Comparison of ENCODE assay signal across 12 cellular contexts in the genomic region with DNA sequence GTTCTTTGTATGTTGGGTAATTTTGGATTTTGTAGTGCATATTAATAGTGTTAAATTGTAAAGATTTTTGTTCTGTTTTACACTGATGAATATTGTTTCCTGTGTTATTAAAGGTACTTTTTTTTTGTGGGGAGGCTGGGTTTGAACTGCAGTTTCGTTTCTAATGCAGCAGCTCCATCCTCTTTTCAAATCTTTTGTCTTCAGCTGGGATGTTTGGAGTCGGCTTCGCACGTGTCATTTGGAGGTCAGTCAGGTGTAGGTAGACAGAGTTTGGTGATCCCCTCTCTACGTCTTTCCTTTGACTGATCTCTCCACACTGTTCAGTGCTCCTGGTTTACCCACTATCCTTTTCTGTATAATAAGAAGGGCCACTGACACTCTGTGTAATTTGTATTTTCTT. TPM values are rescaled to one million over a fixed set of nuclear protein-coding genes. Genes with fewer than 3 reads are reported as not detected.
DNase-seq lines count a peak whose midpoint lies in the region; ATAC-seq and TF ChIP-seq lines count a peak whose summit lies in the region.
"Had no signal": no experiment of that assay in that cellular context is flagged by ENCODE, and none has a peak within 500 bp of the region (broad histone marks: within the 10 kb centered on the region; RNA-seq: fewer than 3 reads in every experiment).

No MANE protein-coding gene starts in this region.

- WGBS in heart left ventricle, 4 donors: 70 to 87% (median 83%) methylated on average over 5 of the region's 5 CpGs

- peak overlapping the region; percentile 18 for H3K4me3 ChIP-seq in naive thymus-derived CD4-positive, alpha-beta T cell (ENCODE audit: low read length)
- no peak overlapping the region for H3K4me3 ChIP-seq in heart left ventricle
- H3K4me3 ChIP-seq in dorsolateral prefrontal cortex: no peak overlapping the region
- H3K4me3 ChIP-seq: ascending aorta had no signal

- H3K36me3 ChIP-seq in naive thymus-derived CD4-positive, alpha-beta T cell (ENCODE audit: control insufficient read depth in 2 of 3, insufficient read depth in 3 of 3, low read length in 3 of 3): no peaks in the 10 kb centered on the region
- H3K36me3 ChIP-seq in heart left ventricle: no peaks in the 10 kb centered on the region
- H3K36me3 ChIP-seq: ascending aorta had no signal

- no peak for DNase-seq in naive thymus-derived CD4-positive, alpha-beta T cell
- DNase-seq in activated T-helper 1 cell treated with anti-CD3 and anti-CD28 coated beads, Interleukin-12 subunit alpha, Interleukin-12 subunit beta, Interleukin-2, Interleukin-4 antibody, amounts not matched to agents 30 ng/mL and 10 ng/mL and 1 ng/mL, durations not matched to agents 14 hours and 24 hours and 36 hours (ENCODE audit: low spot score): no peak
- DNase-seq in heart left ventricle (no peak), dorsolateral prefrontal cortex (no peak)
- DNase-seq: NCI-H1930, occipital lobe, OCI-M1, T-helper 9 cell had no signal

- no peaks in the 10 kb centered on the region for H3K27me3 ChIP-seq in naive thymus-derived CD4-positive, alpha-beta T cell (ENCODE audit: control insufficient read depth in 2 of 2, insufficient read depth in 2 of 2, low read length in 2 of 2)
- H3K27me3 ChIP-seq in heart left ventricle: no peaks in the 10 kb centered on the region
- no peaks in the 10 kb centered on the region for H3K27me3 ChIP-seq in dorsolateral prefrontal cortex
- H3K27me3 ChIP-seq: ascending aorta had no signal

- no peak overlapping the region for H3K4me3 Mint-ChIP-seq in naive thymus-derived CD4-positive, alpha-beta T cell
- no peak overlapping the region for H3K4me3 Mint-ChIP-seq in activated T-helper 1 cell treated with anti-CD3 and anti-CD28 coated beads, Interleukin-12 subunit alpha, Interleukin-12 subunit beta, Interleukin-2, Interleukin-4 antibody, amounts not matched to agents 30 ng/mL and 10 ng/mL and 1 ng/mL, durations not matched to agents 14 hours and 24 hours and 36 hours

- peak overlapping the region in 3 of 9 donors; percentile 40 to 84 (median 65) for H3K27ac Mint-ChIP-seq in naive thymus-derived CD4-positive, alpha-beta T cell
- no peak overlapping the region for H3K27ac Mint-ChIP-seq in activated T-helper 1 cell treated with anti-CD3 and anti-CD28 coated beads, Interleukin-12 subunit alpha, Interleukin-12 subunit beta, Interleukin-2, Interleukin-4 antibody, amounts not matched to agents 30 ng/mL and 10 ng/mL and 1 ng/mL, durations not matched to agents 14 hours and 24 hours and 36 hours

- CTCF ChIA-PET in naive thymus-derived CD4-positive, alpha-beta T cell (lab: Charles Lee): no interaction called here

- no peak for TF ChIP-seq CTCF in heart left ventricle (IDR thresholded peaks at IDR 0.05)
- no peak for TF ChIP-seq CTCF in dorsolateral prefrontal cortex (IDR thresholded peaks at IDR 0.05 in 54 of 56, conservative IDR thresholded peaks at IDR 0.05 in 2 of 56; ENCODE audit: low read depth in 1 of 56, partially characterized antibody in 56 of 56)

- no peak for TF ChIP-seq POLR2A in heart left ventricle (IDR thresholded peaks at IDR 0.05)

- no peaks in the 10 kb centered on the region for H3K9me3 ChIP-seq in naive thymus-derived CD4-positive, alpha-beta T cell (ENCODE audit: control insufficient read depth in 2 of 3, low read length in 3 of 3)
- peaks cover 0 to 4% (median 0%) of the 10 kb centered on the region in 12 donors for H3K9me3 ChIP-seq in heart left ventricle
- H3K9me3 ChIP-seq: ascending aorta had no signal

- no peaks in the 10 kb centered on the region for H3K27me3 Mint-ChIP-seq in naive thymus-derived CD4-positive, alpha-beta T cell
- H3K27me3 Mint-ChIP-seq in activated T-helper 1 cell treated with anti-CD3 and anti-CD28 coated beads, Interleukin-12 subunit alpha, Interleukin-12 subunit beta, Interleukin-2, Interleukin-4 antibody, amounts not matched to agents 30 ng/mL and 10 ng/mL and 1 ng/mL, durations not matched to agents 14 hours and 24 hours and 36 hours (ENCODE audit: insufficient read depth): no peaks in the 10 kb centered on the region

- H3K36me3 Mint-ChIP-seq in naive thymus-derived CD4-positive, alpha-beta T cell: peaks cover 0 to 9% (median 0%) of the 10 kb centered on the region in 5 donors
- no peaks in the 10 kb centered on the region for H3K36me3 Mint-ChIP-seq in activated T-helper 1 cell treated with anti-CD3 and anti-CD28 coated beads, Interleukin-12 subunit alpha, Interleukin-12 subunit beta, Interleukin-2, Interleukin-4 antibody, amounts not matched to agents 30 ng/mL and 10 ng/mL and 1 ng/mL, durations not matched to agents 14 hours and 24 hours and 36 hours (ENCODE audit: low read depth)

- no peak overlapping the region for H3K27ac ChIP-seq in naive thymus-derived CD4-positive, alpha-beta T cell (ENCODE audit: low read depth, low read length)
- no peak overlapping the region for H3K27ac ChIP-seq in heart left ventricle
- no peak overlapping the region for H3K27ac ChIP-seq in dorsolateral prefrontal cortex
- H3K27ac ChIP-seq: ascending aorta had no signal

- intact Hi-C loops in naive thymus-derived CD4-positive, alpha-beta T cell (cut with micrococcal nuclease): no loop called here
- intact Hi-C loops in activated T-helper 1 cell treated with anti-CD3 and anti-CD28 coated beads, Interleukin-12 subunit alpha, Interleukin-12 subunit beta, Interleukin-2, Interleukin-4 antibody, amounts not matched to agents 30 ng/mL and 10 ng/mL and 1 ng/mL, durations not matched to agents 14 hours and 24 hours and 36 hours (cut with micrococcal nuclease): no loop called here
- intact Hi-C loops in heart left ventricle (cut with DNase I) (loop anchor here in 2 of 10 donors (10.0 kb wide), 2 partner anchors 92 to 262 kb away; a partner anchor contains a TSS), dorsolateral prefrontal cortex (cut with DNase I) (no loop called here)

- H3K4me1 ChIP-seq in naive thymus-derived CD4-positive, alpha-beta T cell (ENCODE audit: control insufficient read depth in 2 of 2, insufficient read depth in 2 of 2, low read length in 2 of 2): peaks cover 0 to 16% of the 10 kb centered on the region in 2 donors
- H3K4me1 ChIP-seq in heart left ventricle: peaks cover 0 to 6% (median 0%) of the 10 kb centered on the region in 12 donors

- ATAC-seq in GM18867 (IDR thresholded peaks at IDR 0.05; ENCODE audit: unreplicated experiment): peak; percentile 53
- ATAC-seq in GM21381 (IDR thresholded peaks at IDR 0.05; ENCODE audit: unreplicated experiment): peak; percentile 57
- ATAC-seq in HG03135 (IDR thresholded peaks at IDR 0.05; ENCODE audit: unreplicated experiment): peak; percentile 47
- ATAC-seq in naive thymus-derived CD4-positive, alpha-beta T cell: no peak
- no peak for ATAC-seq in heart left ventricle

- peaks cover 8 to 43% (median 19%) of the 10 kb centered on the region in 7 donors for H3K4me1 Mint-ChIP-seq in naive thymus-derived CD4-positive, alpha-beta T cell
- peaks cover 11% of the 10 kb centered on the region for H3K4me1 Mint-ChIP-seq in activated T-helper 1 cell treated with anti-CD3 and anti-CD28 coated beads, Interleukin-12 subunit alpha, Interleukin-12 subunit beta, Interleukin-2, Interleukin-4 antibody, amounts not matched to agents 30 ng/mL and 10 ng/mL and 1 ng/mL, durations not matched to agents 14 hours and 24 hours and 36 hours (ENCODE audit: low read depth)

- POLR2A ChIA-PET in naive thymus-derived CD4-positive, alpha-beta T cell (lab: Charles Lee): interaction anchor here (2.3 kb wide), 1 partner anchor 30 kb away, joined by 10 read pairs; a partner anchor contains a TSS

- H3K9me3 Mint-ChIP-seq in naive thymus-derived CD4-positive, alpha-beta T cell: peaks cover 0 to 2% (median 0%) of the 10 kb centered on the region in 11 donors
- no peaks in the 10 kb centered on the region for H3K9me3 Mint-ChIP-seq in activated T-helper 1 cell treated with anti-CD3 and anti-CD28 coated beads, Interleukin-12 subunit alpha, Interleukin-12 subunit beta, Interleukin-2, Interleukin-4 antibody, amounts not matched to agents 30 ng/mL and 10 ng/mL and 1 ng/mL, durations not matched to agents 14 hours and 24 hours and 36 hours

RNA-seq across cellular contexts. Expression of a gene that starts 30.3 kb away (rescaled TPM):
- total RNA-seq in naive thymus-derived CD4-positive, alpha-beta T cell: 10 to 100 TPM; 24.7 to 33.6 (median 27.2) TPM
- 1 to 10 TPM; 8.3 to 8.7 TPM for polyA plus RNA-seq in naive thymus-derived CD4-positive, alpha-beta T cell
- total RNA-seq in activated T-helper 1 cell treated with anti-CD3 and anti-CD28 coated beads, Interleukin-12 subunit alpha, Interleukin-12 subunit beta, Interleukin-2, Interleukin-4 antibody, amounts not matched to agents 30 ng/mL and 10 ng/mL and 1 ng/mL, durations not matched to agents 14 hours and 24 hours and 36 hours: 19.6 and 20.7 TPM in 2 replicates
- total RNA-seq in heart left ventricle (10 to 100 TPM; 17.1 to 56.4 (median 42.1) TPM), dorsolateral prefrontal cortex (10 to 100 TPM; 26.7 to 60.8 (median 44.2) TPM)
- 10 to 100 TPM; 13.3 to 16.5 TPM for polyA plus RNA-seq in heart left ventricle

Comparison
In these comparisons a context has a peak if more than half of its experiments do, and no peak if none do; other contexts are left out.
1. ATAC-seq: peak in GM18867 (single experiment), GM21381 (single experiment) and HG03135 (single experiment); none in naive thymus-derived CD4-positive, alpha-beta T cell (single experiment) and heart left ventricle (0 of 4).